ENCODE assay signal across 20 cellular contexts in the genomic region with DNA sequence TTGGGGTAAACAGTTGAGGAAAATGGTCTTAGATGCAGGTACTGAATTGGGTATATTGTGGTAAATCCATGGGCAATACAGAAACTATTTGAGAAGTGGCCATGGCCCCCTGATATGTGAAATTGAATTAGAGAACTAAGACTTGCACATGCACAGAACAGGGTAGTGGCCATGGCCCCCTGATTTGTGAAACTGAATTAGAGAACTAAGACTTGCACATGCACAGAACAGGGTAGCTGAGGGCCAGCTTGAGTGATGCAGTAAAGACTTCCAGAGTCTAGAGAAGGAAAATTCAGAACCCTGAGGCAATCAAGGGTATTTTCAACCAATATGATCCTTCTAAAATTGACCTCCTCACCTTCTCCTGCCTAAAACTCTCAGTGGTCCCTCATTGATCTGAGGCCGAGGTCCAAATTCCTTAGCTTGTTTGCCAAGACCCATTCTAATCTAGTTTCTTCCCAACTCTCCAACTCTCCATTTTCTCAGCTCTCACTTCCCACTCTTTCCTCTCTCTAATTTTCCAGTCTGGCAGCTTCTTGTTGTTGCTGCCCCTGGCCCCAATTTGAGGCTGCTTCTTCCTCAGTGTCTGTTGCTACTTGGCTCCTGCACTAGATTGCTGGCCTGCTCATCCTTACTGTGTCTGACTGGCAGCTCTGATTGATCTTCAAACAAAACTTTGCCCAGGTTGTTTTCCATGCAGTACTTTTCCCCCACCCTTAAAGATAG.
"Had no signal": no experiment of that assay in that cellular context is flagged by ENCODE, and none has a peak within 500 bp of the region (broad histone marks: within the 10 kb centered on the region; RNA-seq: fewer than 3 reads in every experiment).

No MANE protein-coding gene starts in this region.

- ATAC-seq: esophagus mucosa; heart left ventricle; mucosa of descending colon; naive thymus-derived CD8-positive, alpha-beta T cell; stimulated activated naive CD8-positive, alpha-beta T cell treated with anti-CD3 and anti-CD28 coated beads, Interleukin-15, Interleukin-2, amounts not matched to agents 100 U/mL and 50 U/mL, for 24 hours had no signal

- H3K27ac ChIP-seq: dorsolateral prefrontal cortex, heart left ventricle, neutrophil, right atrium auricular region, suprapubic skin, thyroid gland, upper lobe of left lung, uterus had no signal

- DNase-seq: cortex of kidney; dorsolateral prefrontal cortex; effector CD8-positive, alpha-beta T cell; heart left ventricle; hippocampal formation; kidney glomerular epithelial cell; mucosa of descending colon; naive thymus-derived CD8-positive, alpha-beta T cell; small intestine; stimulated activated CD4-positive, alpha-beta T cell treated with anti-CD3 and anti-CD28 coated beads, Interleukin-12 subunit alpha, Interleukin-12 subunit beta, amount 100 ng/mL, for 4 hours; stimulated activated naive CD8-positive, alpha-beta T cell treated with anti-CD3 and anti-CD28 coated beads, Interleukin-15, Interleukin-2, amounts not matched to agents 100 U/mL and 50 U/mL, for 24 hours; thyroid gland; upper lobe of left lung; uterus had no signal

- H3K4me1 ChIP-seq: right atrium auricular region, suprapubic skin, upper lobe of left lung, uterus had no signal

- H3K36me3 ChIP-seq: heart left ventricle, neutrophil, right atrium auricular region, suprapubic skin, thyroid gland, upper lobe of left lung, uterus had no signal

- FAIRE-seq: endometrium, frontal cortex, small intestine had no signal

- H3K27ac Mint-ChIP-seq: naive thymus-derived CD8-positive, alpha-beta T cell had no signal

- H3K4me3 Mint-ChIP-seq: naive thymus-derived CD8-positive, alpha-beta T cell had no signal

- H3K4me1 Mint-ChIP-seq: naive thymus-derived CD8-positive, alpha-beta T cell had no signal

- H3K4me3 ChIP-seq: dorsolateral prefrontal cortex, heart left ventricle, mucosa of descending colon, right atrium auricular region, suprapubic skin, thyroid gland, upper lobe of left lung, uterus had no signal

- H3K27me3 ChIP-seq: dorsolateral prefrontal cortex, heart left ventricle, neutrophil, right atrium auricular region, suprapubic skin, thyroid gland, upper lobe of left lung, uterus had no signal

- H3K9me3 ChIP-seq: heart left ventricle, mucosa of descending colon, neutrophil, right atrium auricular region, suprapubic skin, thyroid gland, upper lobe of left lung, uterus had no signal
